In genomic region chr5:154221371-154221896, GRCh38 we compare ENCODE assay signal across 9 cellular contexts.
DNase-seq lines count a peak whose midpoint lies in the region; ATAC-seq lines count a peak whose summit lies in the region.
"Had no signal": no experiment of that assay in that cellular context is flagged by ENCODE, and none has a peak within 500 bp of the region (broad histone marks: within the 10 kb centered on the region; RNA-seq: fewer than 3 reads in every experiment).

No MANE protein-coding gene starts in this region.

- H3K27ac Mint-ChIP-seq in effector memory CD8-positive, alpha-beta T cell = peak overlapping the region; percentile 91 to 97

- ATAC-seq in HG03159 (IDR thresholded peaks at IDR 0.05; ENCODE audit: unreplicated experiment) = peak; percentile 47
- ATAC-seq in effector memory CD8-positive, alpha-beta T cell (replicated peaks) = peak; percentile 98
- ATAC-seq in GM18868 (IDR thresholded peaks at IDR 0.05; ENCODE audit: unreplicated experiment) = no peak

- H3K4me1 Mint-ChIP-seq in effector memory CD8-positive, alpha-beta T cell (ENCODE audit: low read depth in 2 of 2) = peaks cover 34 to 56% of the 10 kb centered on the region in 2 donors

- H3K36me3 Mint-ChIP-seq in effector memory CD8-positive, alpha-beta T cell (ENCODE audit: insufficient read depth) = peaks cover 26% of the 10 kb centered on the region

- no peaks in the 10 kb centered on the region for H3K27me3 Mint-ChIP-seq in effector memory CD8-positive, alpha-beta T cell

- H3K4me3 Mint-ChIP-seq in effector memory CD8-positive, alpha-beta T cell = no peak overlapping the region

- DNase-seq in GM04503 (ENCODE audit: low read depth) = peak; percentile 84
- DNase-seq in activated CD4-positive, alpha-beta T cell treated with anti-CD3 and anti-CD28 coated beads for 48 hours = peak; percentile 65
- DNase-seq in effector memory CD8-positive, alpha-beta T cell = peak; percentile 40 to 54 (median 42)
- DNase-seq in pons (ENCODE audit: low spot score) = peak; percentile 55
- DNase-seq in COLO668 (lab: John Stamatoyannopoulos, UW; ENCODE audit: unreplicated experiment) = no peak
- no peak for DNase-seq in NCI-H1436 (lab: John Stamatoyannopoulos, UW)
- DNase-seq: pancreas had no signal

- no peaks in the 10 kb centered on the region for H3K9me3 Mint-ChIP-seq in effector memory CD8-positive, alpha-beta T cell

Comparison
In these comparisons a context has a peak if more than half of its experiments do, and no peak if none do; other contexts are left out.
1. DNase-seq: peak in GM04503 (single experiment), activated CD4-positive, alpha-beta T cell treated with anti-CD3 and anti-CD28 coated beads for 48 hours (single experiment), effector memory CD8-positive, alpha-beta T cell (3 of 3) and pons (single experiment); none in COLO668 (single experiment) and NCI-H1436 (single experiment).